ENCODE assay signal across 10 cellular contexts in genomic region chr20:52923123-52923543, GRCh38. TPM values are rescaled to one million over a fixed set of nuclear protein-coding genes. Genes with fewer than 3 reads are reported as not detected.
DNase-seq lines count a peak whose midpoint lies in the region; ATAC-seq and TF ChIP-seq lines count a peak whose summit lies in the region.
"Had no signal": no experiment of that assay in that cellular context is flagged by ENCODE, and none has a peak within 500 bp of the region (broad histone marks: within the 10 kb centered on the region; RNA-seq: fewer than 3 reads in every experiment).

No MANE protein-coding gene starts in this region.

- H3K36me3 ChIP-seq in BJ (ENCODE audit: control insufficient read depth, insufficient read depth, low read length) = no peaks in the 10 kb centered on the region
- H3K36me3 ChIP-seq in MM.1S (replicated peaks; ENCODE audit: insufficient read depth, low read length) = no peaks in the 10 kb centered on the region
- H3K36me3 ChIP-seq in brain microvascular endothelial cell (replicated peaks) = no peaks in the 10 kb centered on the region
- H3K36me3 ChIP-seq in lower lobe of right lung = no peaks in the 10 kb centered on the region
- H3K36me3 ChIP-seq: tibial artery had no signal

- no peak overlapping the region for H3K9ac ChIP-seq in MM.1S (ENCODE audit: low read length)

- H3K9me3 ChIP-seq in MM.1S (replicated peaks; ENCODE audit: insufficient read depth, low read length) (no peaks in the 10 kb centered on the region), lower lobe of right lung (no peaks in the 10 kb centered on the region)
- H3K9me3 ChIP-seq: tibial artery had no signal

- H3K4me1 ChIP-seq in MM.1S (ENCODE audit: low read length) (no peaks in the 10 kb centered on the region), lower lobe of right lung (peaks cover 8% of the 10 kb centered on the region)
- H3K4me1 ChIP-seq: tibial artery had no signal

- no peaks in the 10 kb centered on the region for H4K20me1 ChIP-seq in MM.1S (ENCODE audit: insufficient read depth, low read length)

- H3K9me2 ChIP-seq in MM.1S (replicated peaks; ENCODE audit: insufficient read depth, low read length) = no peaks in the 10 kb centered on the region

- DNase-seq in BJ (ENCODE audit: low read depth) (peak; percentile 50), MM.1S (peak; percentile 10), brain microvascular endothelial cell (peak; percentile 6), lower lobe of right lung (no peak), Right ventricle myocardium superior (no peak)
- DNase-seq: activated T-cell treated with anti-CD3 and anti-CD28 coated beads, Interleukin-2, amount 50 U/mL, for 72 hours; tibial artery had no signal

- no peak overlapping the region for H3K27ac ChIP-seq in MM.1S (ENCODE audit: low read length)
- no peak overlapping the region for H3K27ac ChIP-seq in brain microvascular endothelial cell
- H3K27ac ChIP-seq in lower lobe of right lung = no peak overlapping the region
- H3K27ac ChIP-seq: tibial artery had no signal

- H3K4me3 ChIP-seq in BJ (ENCODE audit: low read depth, low read length) (no peak overlapping the region), MM.1S (ENCODE audit: low read length) (no peak overlapping the region), brain microvascular endothelial cell (ENCODE audit: low read depth, low read length) (no peak overlapping the region), lower lobe of right lung (no peak overlapping the region)
- H3K4me3 ChIP-seq: tibial artery had no signal

- H3F3A ChIP-seq in MM.1S (ENCODE audit: insufficient read depth, low read length) = no peaks in the 10 kb centered on the region

- H3K4me2 ChIP-seq in MM.1S (ENCODE audit: low read depth, low read length) = no peak overlapping the region

- no peaks in the 10 kb centered on the region for H3K79me2 ChIP-seq in MM.1S (ENCODE audit: low read length)

- in situ Hi-C loops in brain microvascular endothelial cell (cut with HindIII; ENCODE audit: low pct_ligation_motif_present, low sequenced_read_pairs) = no loop called here

- CTCF ChIA-PET in BJ (lab: Yijun Ruan, JAX) = no interaction called here

- intact Hi-C loops in lower lobe of right lung (cut with DNase I) (no loop called here), Right ventricle myocardium superior (cut with DNase I) (no loop called here)

- no peak overlapping the region for H2AFZ ChIP-seq in MM.1S (ENCODE audit: low read length)

- POLR2A ChIA-PET in BJ (lab: Charles Lee) = no interaction called here

- no peaks in the 10 kb centered on the region for H3K27me3 ChIP-seq in BJ (ENCODE audit: control insufficient read depth, insufficient read depth, low read length)
- H3K27me3 ChIP-seq in MM.1S (replicated peaks; ENCODE audit: insufficient read depth, low read length) = no peaks in the 10 kb centered on the region
- H3K27me3 ChIP-seq in brain microvascular endothelial cell (replicated peaks) = no peaks in the 10 kb centered on the region
- H3K27me3 ChIP-seq in lower lobe of right lung (ENCODE audit: low read depth) = no peaks in the 10 kb centered on the region
- H3K27me3 ChIP-seq: tibial artery had no signal

- TF ChIP-seq CTCF in BJ (IDR thresholded peaks at IDR 0.05; ENCODE audit: insufficient read depth, low read depth, low read length) (no peak), MM.1S (IDR thresholded peaks at IDR 0.05; ENCODE audit: low read length) (no peak), brain microvascular endothelial cell (IDR thresholded peaks at IDR 0.05; ENCODE audit: low read depth, low read length, missing control alignments) (no peak), lower lobe of right lung (IDR thresholded peaks at IDR 0.05) (no peak)

- ATAC-seq in lower lobe of right lung (peak; percentile 49 to 68), Right ventricle myocardium superior (ENCODE audit: poor library complexity) (no peak), GM18861 (IDR thresholded peaks at IDR 0.05; ENCODE audit: unreplicated experiment) (no peak), HG03095 (IDR thresholded peaks at IDR 0.05; ENCODE audit: unreplicated experiment) (no peak), GM21619 (IDR thresholded peaks at IDR 0.05; ENCODE audit: unreplicated experiment) (no peak)
- ATAC-seq: activated T-cell treated with anti-CD3 and anti-CD28 coated beads, Interleukin-2, amount 50 U/mL, for 72 hours had no signal

RNA-seq across cellular contexts. Expression of gene TSHZ2, which starts 49.0 kb away (rescaled TPM):
- not detected in 2 replicates for polyA plus RNA-seq in BJ (2011; rRNA removed)
- not detected in 2 replicates for polyA minus RNA-seq in BJ (2011; rRNA and poly(A)+ RNA removed)
- 12.6 TPM for total RNA-seq in lower lobe of right lung
- 4.9 TPM for total RNA-seq in Right ventricle myocardium superior

Comparison
In these comparisons a context has a peak if more than half of its experiments do, and no peak if none do; other contexts are left out.
1. DNase-seq: peak in BJ (single experiment), MM.1S (single experiment) and brain microvascular endothelial cell (single experiment); none in lower lobe of right lung (single experiment) and Right ventricle myocardium superior (single experiment).
2. ATAC-seq: peak in lower lobe of right lung (2 of 2); none in Right ventricle myocardium superior (single experiment), GM18861 (single experiment), HG03095 (single experiment) and GM21619 (single experiment).